ENCODE assay signal across 1 cellular context in the genomic region with DNA sequence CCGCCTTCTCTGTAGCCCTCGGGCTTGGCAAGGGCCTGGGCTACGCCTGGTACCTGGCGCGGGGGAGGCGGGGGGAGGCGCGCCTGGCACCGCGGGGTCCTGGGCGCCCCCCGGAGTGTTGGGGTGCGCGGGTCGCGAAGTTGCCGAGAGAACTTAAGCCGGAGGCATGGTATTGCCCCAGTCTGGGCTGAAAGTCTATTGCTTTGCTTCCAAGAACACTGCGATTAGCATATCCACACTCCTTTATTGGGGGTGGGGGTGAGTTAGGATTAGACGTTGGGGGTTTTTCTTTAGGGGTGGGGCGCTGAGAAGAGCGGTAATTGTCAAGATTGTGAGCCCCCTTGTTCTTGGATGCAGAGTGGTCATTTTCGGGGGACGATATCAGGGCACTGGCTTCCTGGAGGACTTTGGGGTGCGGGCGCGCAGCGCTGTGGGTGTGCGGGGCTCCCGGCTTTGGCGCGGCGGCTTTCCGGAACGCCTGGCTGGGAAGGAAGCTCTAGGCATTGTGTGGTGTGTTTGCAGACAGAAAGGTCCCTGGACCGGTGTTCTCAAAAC.
TF ChIP-seq lines count a peak whose summit lies in the region.

No MANE protein-coding gene starts in this region.

TF ChIP-seq in HEK293, 187 proteins besides CTCF, POLR2A, EP300 and RAD21 (continued from another document):
- TF ChIP-seq, protein P1, sequence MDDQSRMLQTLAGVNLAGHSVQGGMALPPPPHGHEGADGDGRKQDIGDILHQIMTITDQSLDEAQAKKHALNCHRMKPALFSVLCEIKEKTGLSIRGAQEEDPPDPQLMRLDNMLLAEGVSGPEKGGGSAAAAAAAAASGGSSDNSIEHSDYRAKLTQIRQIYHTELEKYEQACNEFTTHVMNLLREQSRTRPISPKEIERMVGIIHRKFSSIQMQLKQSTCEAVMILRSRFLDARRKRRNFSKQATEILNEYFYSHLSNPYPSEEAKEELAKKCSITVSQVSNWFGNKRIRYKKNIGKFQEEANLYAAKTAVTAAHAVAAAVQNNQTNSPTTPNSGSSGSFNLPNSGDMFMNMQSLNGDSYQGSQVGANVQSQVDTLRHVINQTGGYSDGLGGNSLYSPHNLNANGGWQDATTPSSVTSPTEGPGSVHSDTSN (CRISPR knock-in tag; IDR thresholded peaks at IDR 0.05), result no peak
- no peak for TF ChIP-seq YY2 (tag by site-specific recombination; IDR thresholded peaks at IDR 0.05)
- TF ChIP-seq ZNF16 (tag by site-specific recombination; IDR thresholded peaks at IDR 0.05; ENCODE audit: low read depth), result no peak
- TF ChIP-seq ZNF677 (tag by site-specific recombination; IDR thresholded peaks at IDR 0.05), result no peak
- TF ChIP-seq ZNF324 (tag by site-specific recombination; IDR thresholded peaks at IDR 0.05), result no peak
- TF ChIP-seq ZNF239 (tag by site-specific recombination; IDR thresholded peaks at IDR 0.05), result no peak
- TF ChIP-seq GFI1B (tag by site-specific recombination; IDR thresholded peaks at IDR 0.05), result no peak
- TF ChIP-seq ZNF416 (tag by site-specific recombination; IDR thresholded peaks at IDR 0.05), result no peak
- no peak for TF ChIP-seq ZNF366 (tag by site-specific recombination; conservative IDR thresholded peaks at IDR 0.05)
- TF ChIP-seq ZBTB48 (tag by site-specific recombination; IDR thresholded peaks at IDR 0.05), result no peak
- no peak for TF ChIP-seq ZXDB (tag by site-specific recombination; IDR thresholded peaks at IDR 0.05)
- TF ChIP-seq REPIN1 (tag by site-specific recombination; IDR thresholded peaks at IDR 0.05; ENCODE audit: low read depth), result no peak
- TF ChIP-seq, protein P2, sequence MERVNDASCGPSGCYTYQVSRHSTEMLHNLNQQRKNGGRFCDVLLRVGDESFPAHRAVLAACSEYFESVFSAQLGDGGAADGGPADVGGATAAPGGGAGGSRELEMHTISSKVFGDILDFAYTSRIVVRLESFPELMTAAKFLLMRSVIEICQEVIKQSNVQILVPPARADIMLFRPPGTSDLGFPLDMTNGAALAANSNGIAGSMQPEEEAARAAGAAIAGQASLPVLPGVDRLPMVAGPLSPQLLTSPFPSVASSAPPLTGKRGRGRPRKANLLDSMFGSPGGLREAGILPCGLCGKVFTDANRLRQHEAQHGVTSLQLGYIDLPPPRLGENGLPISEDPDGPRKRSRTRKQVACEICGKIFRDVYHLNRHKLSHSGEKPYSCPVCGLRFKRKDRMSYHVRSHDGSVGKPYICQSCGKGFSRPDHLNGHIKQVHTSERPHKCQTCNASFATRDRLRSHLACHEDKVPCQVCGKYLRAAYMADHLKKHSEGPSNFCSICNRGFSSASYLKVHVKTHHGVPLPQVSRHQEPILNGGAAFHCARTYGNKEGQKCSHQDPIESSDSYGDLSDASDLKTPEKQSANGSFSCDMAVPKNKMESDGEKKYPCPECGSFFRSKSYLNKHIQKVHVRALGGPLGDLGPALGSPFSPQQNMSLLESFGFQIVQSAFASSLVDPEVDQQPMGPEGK (tag by site-specific recombination; IDR thresholded peaks at IDR 0.05), result peak; percentile 78
- no peak for TF ChIP-seq ZNF37A (tag by site-specific recombination; IDR thresholded peaks at IDR 0.05)
- no peak for TF ChIP-seq YY1 (tag by site-specific recombination; IDR thresholded peaks at IDR 0.05)
- TF ChIP-seq ZFP41 (tag by site-specific recombination; IDR thresholded peaks at IDR 0.05; ENCODE audit: borderline replicate concordance), result no peak
- TF ChIP-seq, protein P3, sequence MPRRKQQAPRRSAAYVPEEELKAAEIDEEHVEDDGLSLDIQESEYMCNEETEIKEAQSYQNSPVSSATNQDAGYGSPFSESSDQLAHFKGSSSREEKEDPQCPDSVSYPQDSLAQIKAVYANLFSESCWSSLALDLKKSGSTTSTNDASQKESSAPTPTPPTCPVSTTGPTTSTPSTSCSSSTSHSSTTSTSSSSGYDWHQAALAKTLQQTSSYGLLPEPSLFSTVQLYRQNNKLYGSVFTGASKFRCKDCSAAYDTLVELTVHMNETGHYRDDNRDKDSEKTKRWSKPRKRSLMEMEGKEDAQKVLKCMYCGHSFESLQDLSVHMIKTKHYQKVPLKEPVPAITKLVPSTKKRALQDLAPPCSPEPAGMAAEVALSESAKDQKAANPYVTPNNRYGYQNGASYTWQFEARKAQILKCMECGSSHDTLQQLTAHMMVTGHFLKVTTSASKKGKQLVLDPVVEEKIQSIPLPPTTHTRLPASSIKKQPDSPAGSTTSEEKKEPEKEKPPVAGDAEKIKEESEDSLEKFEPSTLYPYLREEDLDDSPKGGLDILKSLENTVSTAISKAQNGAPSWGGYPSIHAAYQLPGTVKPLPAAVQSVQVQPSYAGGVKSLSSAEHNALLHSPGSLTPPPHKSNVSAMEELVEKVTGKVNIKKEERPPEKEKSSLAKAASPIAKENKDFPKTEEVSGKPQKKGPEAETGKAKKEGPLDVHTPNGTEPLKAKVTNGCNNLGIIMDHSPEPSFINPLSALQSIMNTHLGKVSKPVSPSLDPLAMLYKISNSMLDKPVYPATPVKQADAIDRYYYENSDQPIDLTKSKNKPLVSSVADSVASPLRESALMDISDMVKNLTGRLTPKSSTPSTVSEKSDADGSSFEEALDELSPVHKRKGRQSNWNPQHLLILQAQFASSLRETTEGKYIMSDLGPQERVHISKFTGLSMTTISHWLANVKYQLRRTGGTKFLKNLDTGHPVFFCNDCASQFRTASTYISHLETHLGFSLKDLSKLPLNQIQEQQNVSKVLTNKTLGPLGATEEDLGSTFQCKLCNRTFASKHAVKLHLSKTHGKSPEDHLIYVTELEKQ (tag by site-specific recombination; IDR thresholded peaks at IDR 0.05; ENCODE audit: borderline replicate concordance), result no peak
- TF ChIP-seq ZNF747 (tag by site-specific recombination; IDR thresholded peaks at IDR 0.05), result no peak
- no peak for TF ChIP-seq KLF9 (tag by site-specific recombination; IDR thresholded peaks at IDR 0.05; ENCODE audit: low read depth)
- TF ChIP-seq ZNF394 (tag by site-specific recombination; IDR thresholded peaks at IDR 0.05; ENCODE audit: borderline replicate concordance), result no peak
- no peak for TF ChIP-seq ZNF202 (tag by site-specific recombination; IDR thresholded peaks at IDR 0.05; ENCODE audit: borderline replicate concordance)
- TF ChIP-seq ZNF670 (tag by site-specific recombination; IDR thresholded peaks at IDR 0.05; ENCODE audit: low read depth), result no peak
- TF ChIP-seq SP7 (tag by site-specific recombination; IDR thresholded peaks at IDR 0.05), result no peak
- TF ChIP-seq, protein P4, sequence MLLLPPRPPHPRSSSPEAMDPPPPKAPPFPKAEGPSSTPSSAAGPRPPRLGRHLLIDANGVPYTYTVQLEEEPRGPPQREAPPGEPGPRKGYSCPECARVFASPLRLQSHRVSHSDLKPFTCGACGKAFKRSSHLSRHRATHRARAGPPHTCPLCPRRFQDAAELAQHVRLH (tag by site-specific recombination; IDR thresholded peaks at IDR 0.05), result no peak
- TF ChIP-seq, protein P5, sequence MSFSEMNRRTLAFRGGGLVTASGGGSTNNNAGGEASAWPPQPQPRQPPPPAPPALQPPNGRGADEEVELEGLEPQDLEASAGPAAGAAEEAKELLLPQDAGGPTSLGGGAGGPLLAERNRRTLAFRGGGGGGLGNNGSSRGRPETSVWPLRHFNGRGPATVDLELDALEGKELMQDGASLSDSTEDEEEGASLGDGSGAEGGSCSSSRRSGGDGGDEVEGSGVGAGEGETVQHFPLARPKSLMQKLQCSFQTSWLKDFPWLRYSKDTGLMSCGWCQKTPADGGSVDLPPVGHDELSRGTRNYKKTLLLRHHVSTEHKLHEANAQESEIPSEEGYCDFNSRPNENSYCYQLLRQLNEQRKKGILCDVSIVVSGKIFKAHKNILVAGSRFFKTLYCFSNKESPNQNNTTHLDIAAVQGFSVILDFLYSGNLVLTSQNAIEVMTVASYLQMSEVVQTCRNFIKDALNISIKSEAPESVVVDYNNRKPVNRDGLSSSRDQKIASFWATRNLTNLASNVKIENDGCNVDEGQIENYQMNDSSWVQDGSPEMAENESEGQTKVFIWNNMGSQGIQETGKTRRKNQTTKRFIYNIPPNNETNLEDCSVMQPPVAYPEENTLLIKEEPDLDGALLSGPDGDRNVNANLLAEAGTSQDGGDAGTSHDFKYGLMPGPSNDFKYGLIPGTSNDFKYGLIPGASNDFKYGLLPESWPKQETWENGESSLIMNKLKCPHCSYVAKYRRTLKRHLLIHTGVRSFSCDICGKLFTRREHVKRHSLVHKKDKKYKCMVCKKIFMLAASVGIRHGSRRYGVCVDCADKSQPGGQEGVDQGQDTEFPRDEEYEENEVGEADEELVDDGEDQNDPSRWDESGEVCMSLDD (tag by site-specific recombination; IDR thresholded peaks at IDR 0.05), result peak; percentile 88
- no peak for TF ChIP-seq ZNF132 (tag by site-specific recombination; IDR thresholded peaks at IDR 0.05; ENCODE audit: borderline replicate concordance)
- peak; percentile 23; the same call in 1 of the 2 replicates for TF ChIP-seq SP2 (tag by site-specific recombination; IDR thresholded peaks at IDR 0.05)
- TF ChIP-seq ZNF596 (tag by site-specific recombination; IDR thresholded peaks at IDR 0.05), result no peak
- no peak for TF ChIP-seq ZNF155 (tag by site-specific recombination; IDR thresholded peaks at IDR 0.05)
- TF ChIP-seq ZNF701 (tag by site-specific recombination; IDR thresholded peaks at IDR 0.05), result no peak
- TF ChIP-seq KLF7 (tag by site-specific recombination; IDR thresholded peaks at IDR 0.05; ENCODE audit: borderline replicate concordance), result no peak
